In genomic region chr16:75320435-75320834, GRCh38 we compare ENCODE assay signal across 9 cellular contexts.
A peak's percentile ranks its signal among the peaks of the same experiment; 100 is the strongest.
DNase-seq lines count a peak whose midpoint lies in the region; ATAC-seq, FAIRE-seq and TF ChIP-seq lines count a peak whose summit lies in the region.
"Had no signal": no experiment of that assay in that cellular context is flagged by ENCODE, and none has a peak within 500 bp of the region (broad histone marks: within the 10 kb centered on the region; RNA-seq: fewer than 3 reads in every experiment).

No MANE protein-coding gene starts in this region.

- H3K9me3 ChIP-seq in Caco-2 = no peaks in the 10 kb centered on the region
- no peaks in the 10 kb centered on the region for H3K9me3 ChIP-seq in Loucy (ENCODE audit: insufficient read depth, low read depth, low read length)
- H3K9me3 ChIP-seq in endodermal cell (ENCODE audit: control insufficient read depth, low read length) = no peaks in the 10 kb centered on the region

- WGBS in endodermal cell (ENCODE audit: insufficient coverage in 1 of 2, insufficient read length in 1 of 2), 2 experiments = 71 to 73% methylated on average over 1 to 3 of the region's 3 CpGs

- H3K36me3 ChIP-seq in Caco-2 (ENCODE audit: control insufficient read depth, insufficient read depth, low read length) (no peaks in the 10 kb centered on the region; the same call in 1 of the 2 replicates), Loucy (ENCODE audit: insufficient read depth, low read length) (no peaks in the 10 kb centered on the region), endodermal cell (ENCODE audit: control insufficient read depth, insufficient read depth, low read length) (peaks cover 3% of the 10 kb centered on the region)

- no peaks in the 10 kb centered on the region for H3F3A ChIP-seq in Loucy (ENCODE audit: low read depth)

- peaks cover 7% of the 10 kb centered on the region for H3K4me1 Mint-ChIP-seq in Caco-2 (ENCODE audit: low read depth, unreplicated experiment)
- H3K4me1 Mint-ChIP-seq in endodermal cell = peaks cover 12% of the 10 kb centered on the region
- peaks cover 64% of the 10 kb centered on the region for H3K4me1 Mint-ChIP-seq in osteocyte (ENCODE audit: unreplicated experiment)

- no peak for FAIRE-seq in GM19239 (lab: Jason Lieb, UNC)

- POLR2A ChIA-PET in Caco-2 (lab: Charles Lee) = no interaction called here

- H3K27ac ChIP-seq in endodermal cell (ENCODE audit: low read depth, low read length) = peak overlapping the region; percentile 73

- no peaks in the 10 kb centered on the region for H3K27me3 ChIP-seq in Caco-2 (replicated peaks; ENCODE audit: control insufficient read depth, insufficient read depth, low read length)
- H3K27me3 ChIP-seq in Loucy (ENCODE audit: insufficient read depth, low read length, poor library complexity, severe bottlenecking) = peaks cover 19% of the 10 kb centered on the region
- H3K27me3 ChIP-seq in endodermal cell (ENCODE audit: control insufficient read depth, insufficient read depth, low read length, poor library complexity, severe bottlenecking) = no peaks in the 10 kb centered on the region

- ATAC-seq in HG02678 (IDR thresholded peaks at IDR 0.05; ENCODE audit: unreplicated experiment) = no peak

- no peaks in the 10 kb centered on the region for H3K27me3 Mint-ChIP-seq in Caco-2 (ENCODE audit: insufficient read depth, unreplicated experiment)
- no peaks in the 10 kb centered on the region for H3K27me3 Mint-ChIP-seq in endodermal cell (ENCODE audit: insufficient read depth)
- no peaks in the 10 kb centered on the region for H3K27me3 Mint-ChIP-seq in osteocyte (ENCODE audit: unreplicated experiment)
- H3K27me3 Mint-ChIP-seq: progenitor cell of endocrine pancreas had no signal

- H3K9ac ChIP-seq in Loucy (ENCODE audit: low read depth, low read length, poor library complexity, severe bottlenecking) (no peak overlapping the region), endodermal cell (ENCODE audit: extremely low read depth, low read length, poor library complexity, severe bottlenecking) (no peak overlapping the region)

- intact Hi-C loops in Caco-2 (cut with micrococcal nuclease; ENCODE audit: unreplicated experiment) = no loop called here

- no peaks in the 10 kb centered on the region for H3K9me2 ChIP-seq in Loucy (replicated peaks; ENCODE audit: low read depth, low read length)

- BruUV-seq in Caco-2 (replicated peaks; lab: Mats Ljungman, UMichigan) = no TSS peak

- TF ChIP-seq CTCF in Caco-2 (IDR thresholded peaks at IDR 0.05; ENCODE audit: insufficient read depth in 1 of 2, low read depth in 1 of 2, low read length in 1 of 2, severe bottlenecking in 1 of 2, unreplicated experiment in 1 of 2) = peak in 1 of 2 experiments; percentile 19
- 0 out of 2 replicates have a peak, but pooled peaks have one; percentile 12 for TF ChIP-seq CTCF in Loucy (conservative IDR thresholded peaks at IDR 0.05; ENCODE audit: low read length)
- no peak for TF ChIP-seq CTCF in endodermal cell (conservative IDR thresholded peaks at IDR 0.05)
- TF ChIP-seq CTCF in osteocyte (IDR thresholded peaks at IDR 0.05) = no peak

- H3K27ac Mint-ChIP-seq in Caco-2 (ENCODE audit: unreplicated experiment) = peak overlapping the region; percentile 13
- peak overlapping the region; percentile 38 for H3K27ac Mint-ChIP-seq in endodermal cell
- H3K27ac Mint-ChIP-seq in osteocyte (ENCODE audit: unreplicated experiment) = peak overlapping the region; percentile 96
- H3K27ac Mint-ChIP-seq: progenitor cell of endocrine pancreas had no signal

- H3K9me3 Mint-ChIP-seq in Caco-2 (ENCODE audit: unreplicated experiment) (no peaks in the 10 kb centered on the region), endodermal cell (no peaks in the 10 kb centered on the region), osteocyte (ENCODE audit: unreplicated experiment) (no peaks in the 10 kb centered on the region)

- H3K4me3 ChIP-seq in Caco-2 (ENCODE audit: low read depth, low read length) (no peak overlapping the region), Loucy (ENCODE audit: low read length, poor library complexity, severe bottlenecking) (no peak overlapping the region), endodermal cell (ENCODE audit: low read length) (no peak overlapping the region)

- no peak overlapping the region for H2AFZ ChIP-seq in Loucy (ENCODE audit: low read length)

- H3K4me3 Mint-ChIP-seq in Caco-2 (ENCODE audit: unreplicated experiment) (no peak overlapping the region), endodermal cell (no peak overlapping the region), osteocyte (ENCODE audit: unreplicated experiment) (peak overlapping the region; percentile 61)

- peaks cover 5% of the 10 kb centered on the region for H4K20me1 ChIP-seq in Loucy (ENCODE audit: insufficient read depth, low read length, poor library complexity, severe bottlenecking)

- DNase-seq in Caco-2 = peak in 1 of 2 experiments; percentile 20
- DNase-seq in endodermal cell = peak; percentile 64
- DNase-seq in osteocyte (ENCODE audit: extremely low spot score, unreplicated experiment) = no peak
- DNase-seq in NCI-H82 treated with DMSO at 0.1 percent for 48 hours (lab: John Stamatoyannopoulos, UW; ENCODE audit: unreplicated experiment) = no peak
- DNase-seq in NCI-H2107 treated with DMSO at 0.1 percent for 48 hours (lab: John Stamatoyannopoulos, UW; ENCODE audit: unreplicated experiment) = no peak
- DNase-seq in GM19239 (ENCODE audit: insufficient read length, low spot score) = no peak

- H3K36me3 Mint-ChIP-seq in Caco-2 (ENCODE audit: insufficient read depth, unreplicated experiment) (peaks cover 4% of the 10 kb centered on the region), endodermal cell (ENCODE audit: low read depth) (peaks cover 10% of the 10 kb centered on the region), osteocyte (ENCODE audit: unreplicated experiment) (peaks cover 11% of the 10 kb centered on the region)

- no peak overlapping the region for H3K4me2 ChIP-seq in Loucy (ENCODE audit: low read depth, low read length, poor library complexity, severe bottlenecking)

- no peaks in the 10 kb centered on the region for H3K79me2 ChIP-seq in Loucy (ENCODE audit: insufficient read depth, low read length)

- no peaks in the 10 kb centered on the region for H3K4me1 ChIP-seq in Caco-2
- peaks cover 13% of the 10 kb centered on the region for H3K4me1 ChIP-seq in Loucy (ENCODE audit: insufficient read depth, low read length, poor library complexity, severe bottlenecking)
- H3K4me1 ChIP-seq in endodermal cell (ENCODE audit: control insufficient read depth, insufficient read depth, low read length) = no peaks in the 10 kb centered on the region

- CTCF ChIA-PET in Caco-2 (lab: Charles Lee) = interaction anchor here (1.0 to 1.2 kb wide), 4 partner anchors 9 to 121 kb away, joined by 3 to 6 read pairs (median 3); no protein-coding TSS in a partner anchor

Comparison
In these comparisons a context has a peak if more than half of its experiments do, and no peak if none do; other contexts are left out.
1. H3K27ac Mint-ChIP-seq: peak in every context shown above with its lines; median percentile 96 in osteocyte; 38 in endodermal cell; 13 in Caco-2.